ENCODE assay signal across 9 cellular contexts in the genomic region with DNA sequence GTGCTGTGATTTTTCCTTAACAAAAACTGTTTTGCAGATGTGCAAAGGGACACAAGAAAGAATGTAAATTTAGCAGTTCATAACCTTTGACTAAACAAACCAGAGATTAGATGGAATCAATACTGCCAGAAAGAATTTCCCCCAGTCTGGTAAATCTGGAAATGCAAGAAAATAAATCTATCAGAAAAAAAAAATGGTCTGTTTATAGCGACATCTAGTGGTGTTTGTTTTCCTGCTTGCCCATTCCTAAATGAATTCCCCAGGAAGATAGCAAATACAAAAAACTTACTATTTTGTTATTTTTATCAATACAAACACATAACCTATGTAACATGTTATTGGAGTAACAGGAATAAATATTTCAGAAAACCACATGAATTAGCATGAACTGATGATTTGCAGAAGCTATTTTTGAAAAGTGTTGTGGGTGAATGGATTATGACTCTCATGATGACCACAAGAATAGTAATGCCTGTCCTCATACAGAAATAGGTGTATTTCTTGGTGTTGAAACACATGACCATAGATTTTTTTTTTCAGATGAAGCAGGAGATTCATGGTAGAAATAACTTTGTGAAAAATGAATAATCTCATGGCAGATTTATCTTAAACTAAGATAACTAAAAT.
A peak's percentile ranks its signal among the peaks of the same experiment; 100 is the strongest.
DNase-seq lines count a peak whose midpoint lies in the region; ATAC-seq and TF ChIP-seq lines count a peak whose summit lies in the region.
"Had no signal": no experiment of that assay in that cellular context is flagged by ENCODE, and none has a peak within 500 bp of the region (broad histone marks: within the 10 kb centered on the region; RNA-seq: fewer than 3 reads in every experiment).

No MANE protein-coding gene starts in this region.

- ATAC-seq in heart right ventricle, result no peak
- ATAC-seq in gastrocnemius medialis, result no peak
- ATAC-seq in effector memory CD8-positive, alpha-beta T cell (replicated peaks), result no peak

- CTCF ChIA-PET in OCI-LY7 (lab: Charles Lee; ENCODE audit: unreplicated experiment), result no interaction called here

- H3K4me2 ChIP-seq in OCI-LY7 (ENCODE audit: low read length) (no peak overlapping the region), fibroblast of lung (ENCODE audit: extremely low read depth, insufficient read depth, low read length) (no peak overlapping the region)

- H3K9me3 ChIP-seq in heart right ventricle (no peaks in the 10 kb centered on the region), OCI-LY7 (ENCODE audit: low read length) (no peaks in the 10 kb centered on the region), fibroblast of lung (ENCODE audit: control insufficient read depth, insufficient read depth, low read depth, low read length) (no peaks in the 10 kb centered on the region), gastrocnemius medialis (no peaks in the 10 kb centered on the region)

- H3K36me3 ChIP-seq in heart right ventricle (no peaks in the 10 kb centered on the region), OCI-LY7 (ENCODE audit: insufficient read depth, low read length) (no peaks in the 10 kb centered on the region), fibroblast of lung (ENCODE audit: control insufficient read depth, insufficient read depth, low read length) (no peaks in the 10 kb centered on the region), gastrocnemius medialis (no peaks in the 10 kb centered on the region)

- TF ChIP-seq CTCF in heart right ventricle (IDR thresholded peaks at IDR 0.05), result peak in 7 of 9 donors; percentile 57 to 72 (median 65)
- TF ChIP-seq CTCF in OCI-LY7 (conservative IDR thresholded peaks at IDR 0.05; ENCODE audit: low read length), result peak; percentile 96
- TF ChIP-seq CTCF in fibroblast of lung (conservative IDR thresholded peaks at IDR 0.05 in 1 of 2, IDR thresholded peaks at IDR 0.05 in 1 of 2; ENCODE audit: low read depth in 1 of 2, low read length in 2 of 2), result peak; percentile 55 to 72
- peak in 3 of 5 experiments; percentile 14 to 47 (median 24) for TF ChIP-seq CTCF in gastrocnemius medialis (IDR thresholded peaks at IDR 0.05 in 4 of 5, conservative IDR thresholded peaks at IDR 0.05 in 1 of 5)

- DNase-seq in heart right ventricle (no peak), cardiac septum (ENCODE audit: low spot score) (no peak), OCI-LY7 (ENCODE audit: low spot score) (peak; percentile 16), fibroblast of lung (ENCODE audit: low read depth in 2 of 2) (peak; percentile 26 to 71), gastrocnemius medialis (no peak), NCI-H2029 treated with DMSO at 0.1 percent for 48 hours (lab: John Stamatoyannopoulos, UW) (no peak)
- DNase-seq in effector memory CD8-positive, alpha-beta T cell, result no peak
- DNase-seq in activated naive CD4-positive, alpha-beta T cell treated with Interleukin-2 at 50 U/mL for 16 hours, result no peak
- DNase-seq: activated naive CD8-positive, alpha-beta T cell treated with anti-CD3 and anti-CD28 coated beads, Interleukin-2, amount 10 ng/mL, durations not matched to agents 7 days and 5 days had no signal

- no TSS peak for BruUV-seq in OCI-LY7 (replicated peaks; lab: Mats Ljungman, UMichigan)

- H3K4me3 ChIP-seq in heart right ventricle, result no peak overlapping the region
- no peak overlapping the region for H3K4me3 ChIP-seq in OCI-LY7 (ENCODE audit: low read depth, low read length, poor library complexity, severe bottlenecking)
- no peak overlapping the region for H3K4me3 ChIP-seq in fibroblast of lung (replicated peaks in 1 of 4; ENCODE audit: control extremely low read depth in 1 of 4, insufficient read depth in 1 of 4, low read depth in 3 of 4, low read length in 4 of 4)
- H3K4me3 ChIP-seq in gastrocnemius medialis, result no peak overlapping the region

- H3K27ac Mint-ChIP-seq in effector memory CD8-positive, alpha-beta T cell, result no peak overlapping the region
- H3K27ac Mint-ChIP-seq: activated naive CD8-positive, alpha-beta T cell treated with anti-CD3 and anti-CD28 coated beads, Interleukin-2, amount 10 ng/mL, durations not matched to agents 7 days and 5 days had no signal

- H3K27ac ChIP-seq in heart right ventricle, result no peak overlapping the region
- H3K27ac ChIP-seq in OCI-LY7 (ENCODE audit: low read depth, low read length, poor library complexity, severe bottlenecking), result no peak overlapping the region
- H3K27ac ChIP-seq in fibroblast of lung (ENCODE audit: insufficient read depth, low read length), result no peak overlapping the region
- H3K27ac ChIP-seq in gastrocnemius medialis, result no peak overlapping the region

- H2AFZ ChIP-seq in OCI-LY7 (ENCODE audit: low read length), result no peak overlapping the region
- H2AFZ ChIP-seq in fibroblast of lung (ENCODE audit: low read length), result no peak overlapping the region

- no peaks in the 10 kb centered on the region for H3K36me3 Mint-ChIP-seq in effector memory CD8-positive, alpha-beta T cell (ENCODE audit: insufficient read depth)
- H3K36me3 Mint-ChIP-seq: activated naive CD8-positive, alpha-beta T cell treated with anti-CD3 and anti-CD28 coated beads, Interleukin-2, amount 10 ng/mL, durations not matched to agents 7 days and 5 days had no signal

- H3K27me3 Mint-ChIP-seq in effector memory CD8-positive, alpha-beta T cell, result no peaks in the 10 kb centered on the region
- H3K27me3 Mint-ChIP-seq: activated naive CD8-positive, alpha-beta T cell treated with anti-CD3 and anti-CD28 coated beads, Interleukin-2, amount 10 ng/mL, durations not matched to agents 7 days and 5 days had no signal

- peaks cover 2 to 4% of the 10 kb centered on the region in 2 donors for H3K9me3 Mint-ChIP-seq in effector memory CD8-positive, alpha-beta T cell
- H3K9me3 Mint-ChIP-seq: activated naive CD8-positive, alpha-beta T cell treated with anti-CD3 and anti-CD28 coated beads, Interleukin-2, amount 10 ng/mL, durations not matched to agents 7 days and 5 days had no signal

- no peak overlapping the region for H3K9ac ChIP-seq in fibroblast of lung (ENCODE audit: insufficient read depth, low read length)

- no peaks in the 10 kb centered on the region; the same call in 1 of the 2 replicates for H4K20me1 ChIP-seq in OCI-LY7 (ENCODE audit: insufficient read depth, low read length)
- H4K20me1 ChIP-seq in fibroblast of lung (ENCODE audit: control insufficient read depth, extremely low read depth, insufficient read depth, low read length), result no peaks in the 10 kb centered on the region

- intact Hi-C loops in heart right ventricle (cut with DNase I), result loop anchor here in 7 of 10 donors (5.0 to 10.0 kb wide), 4 partner anchors 1194 to 1644 kb away; no protein-coding TSS in a partner anchor
- intact Hi-C loops in cardiac septum (cut with DNase I), result loop anchor here (10.0 kb wide), 1 partner anchor 1644 kb away; no protein-coding TSS in a partner anchor
- intact Hi-C loops in OCI-LY7 (cut with micrococcal nuclease; ENCODE audit: unreplicated experiment), result loop anchor here (5.0 kb wide), 2 partner anchors 1197 to 1647 kb away; no protein-coding TSS in a partner anchor
- intact Hi-C loops in gastrocnemius medialis (cut with DNase I; ENCODE audit: low total_unique reads), result no loop called here

- no peaks in the 10 kb centered on the region for H3K4me1 Mint-ChIP-seq in effector memory CD8-positive, alpha-beta T cell (ENCODE audit: low read depth in 2 of 2)
- H3K4me1 Mint-ChIP-seq: activated naive CD8-positive, alpha-beta T cell treated with anti-CD3 and anti-CD28 coated beads, Interleukin-2, amount 10 ng/mL, durations not matched to agents 7 days and 5 days had no signal

- in situ Hi-C loops in gastrocnemius medialis (cut with MboI; ENCODE audit: low sequenced_read_pairs in 4 of 4), result loop anchor here in 3 of 4 donors (25.0 kb wide), 3 partner anchors 1197 to 1647 kb away; no protein-coding TSS in a partner anchor

- POLR2A ChIA-PET in OCI-LY7 (lab: Charles Lee), result no interaction called here

- no peak overlapping the region for H3K4me3 Mint-ChIP-seq in effector memory CD8-positive, alpha-beta T cell
- H3K4me3 Mint-ChIP-seq: activated naive CD8-positive, alpha-beta T cell treated with anti-CD3 and anti-CD28 coated beads, Interleukin-2, amount 10 ng/mL, durations not matched to agents 7 days and 5 days had no signal

- no peaks in the 10 kb centered on the region for H3K4me1 ChIP-seq in heart right ventricle
- no peaks in the 10 kb centered on the region for H3K4me1 ChIP-seq in OCI-LY7 (ENCODE audit: insufficient read depth, low read length, poor library complexity, severe bottlenecking)
- no peaks in the 10 kb centered on the region for H3K4me1 ChIP-seq in fibroblast of lung (ENCODE audit: control insufficient read depth, extremely low read depth, insufficient read depth, low read length)
- no peaks in the 10 kb centered on the region for H3K4me1 ChIP-seq in gastrocnemius medialis

- 0% methylated on average over 1 of the region's 1 CpG for WGBS in heart right ventricle, 2 donors

- H3K79me2 ChIP-seq in OCI-LY7 (ENCODE audit: insufficient read depth, low read depth, low read length) (no peaks in the 10 kb centered on the region), fibroblast of lung (ENCODE audit: control insufficient read depth, insufficient read depth, low read length) (no peaks in the 10 kb centered on the region)

- H3K27me3 ChIP-seq in heart right ventricle (peaks cover 0 to 5% (median 0%) of the 10 kb centered on the region in 7 donors), fibroblast of lung (ENCODE audit: control insufficient read depth, insufficient read depth, low read length) (no peaks in the 10 kb centered on the region), gastrocnemius medialis (no peaks in the 10 kb centered on the region)

- H3K9me2 ChIP-seq in OCI-LY7 (ENCODE audit: insufficient read depth, low read length), result no peaks in the 10 kb centered on the region

- no peak for TF ChIP-seq POLR2A in gastrocnemius medialis (IDR thresholded peaks at IDR 0.05)

Comparison
In these comparisons a context has a peak if more than half of its experiments do, and no peak if none do; other contexts are left out.
1. DNase-seq: peak in OCI-LY7 (single experiment) and fibroblast of lung (2 of 2); none in heart right ventricle (0 of 2), cardiac septum (single experiment), gastrocnemius medialis (0 of 2), NCI-H2029 treated with DMSO at 0.1 percent for 48 hours (single experiment), effector memory CD8-positive, alpha-beta T cell (0 of 3) and activated naive CD4-positive, alpha-beta T cell treated with Interleukin-2 at 50 U/mL for 16 hours (single experiment).
2. CTCF ChIP-seq: peak in every context shown above with its lines; median percentile 96 in OCI-LY7; 65 in heart right ventricle; 64 in fibroblast of lung; 24 in gastrocnemius medialis.